ENCODE assay signal across 1 cellular context in genomic region chr1:215911406-215911968, GRCh38.
TF ChIP-seq lines count a peak whose summit lies in the region.

No MANE protein-coding gene starts in this region.

TF ChIP-seq in GM23338, 12 proteins besides CTCF, POLR2A, EP300 and RAD21 (continued from another document):
- TF ChIP-seq ZNF462 (CRISPR knock-in tag; IDR thresholded peaks at IDR 0.05): no peak
- TF ChIP-seq ZNF331 (CRISPR knock-in tag; IDR thresholded peaks at IDR 0.05; ENCODE audit: low read depth): no peak
- TF ChIP-seq EZH2phosphoT487 (IDR thresholded peaks at IDR 0.05; ENCODE audit: unreplicated experiment): no peak
